Comparison of ENCODE assay signal across 9 cellular contexts in genomic region chr2:158179660-158180059, GRCh38.
DNase-seq lines count a peak whose midpoint lies in the region; ATAC-seq, FAIRE-seq and TF ChIP-seq lines count a peak whose summit lies in the region.
"Had no signal": no experiment of that assay in that cellular context is flagged by ENCODE, and none has a peak within 500 bp of the region (broad histone marks: within the 10 kb centered on the region; RNA-seq: fewer than 3 reads in every experiment).

No MANE protein-coding gene starts in this region.

- peaks cover 4% of the 10 kb centered on the region for H3K9me3 Mint-ChIP-seq in osteocyte (ENCODE audit: unreplicated experiment)

- H3K4me1 ChIP-seq in KMS-11 (ENCODE audit: low read depth, poor library complexity, severe bottlenecking) (no peaks in the 10 kb centered on the region), K562 (replicated peaks in 1 of 2; ENCODE audit: control insufficient read depth in 2 of 2, insufficient read depth in 2 of 2, low read length in 2 of 2) (no peaks in the 10 kb centered on the region)
- H3K4me1 ChIP-seq: pancreas had no signal

- H3K4me3 ChIP-seq in GM12865 (ENCODE audit: low read depth, low read length): no peak overlapping the region
- no peak overlapping the region for H3K4me3 ChIP-seq in KMS-11 (IDR thresholded peaks at IDR 0.05; ENCODE audit: insufficient read depth, low read depth, low read length)
- H3K4me3 ChIP-seq in K562: no peak overlapping the region
- H3K4me3 ChIP-seq: pancreas had no signal

- TF ChIP-seq RAD21 in K562 (CRISPR knock-in tag; conservative IDR thresholded peaks at IDR 0.05 in 1 of 2, IDR thresholded peaks at IDR 0.05 in 1 of 2): peak; percentile 60 to 84

- WGBS in K562 (ENCODE audit: insufficient coverage, low coverage, missing lambda C conversion rate): 42% methylated on average over 2 of the region's 2 CpGs

- no peak overlapping the region for H3K27ac ChIP-seq in KMS-11
- H3K27ac ChIP-seq in K562 (ENCODE audit: extremely low read depth, low read depth, low read length): no peak overlapping the region
- H3K27ac ChIP-seq: pancreas had no signal

- H3K9ac ChIP-seq in KMS-11: no peak overlapping the region
- no peak overlapping the region for H3K9ac ChIP-seq in K562 (ENCODE audit: insufficient read depth in 1 of 2, low read depth in 2 of 2, low read length in 2 of 2)

- H3K9me1 ChIP-seq in K562 (ENCODE audit: control insufficient read depth, insufficient read depth, low read length): no peaks in the 10 kb centered on the region

- intact Hi-C loops in K562 (cut with micrococcal nuclease): loop anchor here (1.0 to 10.0 kb wide), 4 partner anchors 145 to 566 kb away; no protein-coding TSS in a partner anchor

- H3K27me3 ChIP-seq in KMS-11 (ENCODE audit: insufficient read depth, low read depth): no peaks in the 10 kb centered on the region
- no peaks in the 10 kb centered on the region for H3K27me3 ChIP-seq in K562 (ENCODE audit: control insufficient read depth in 2 of 2, insufficient read depth in 2 of 2, low read length in 2 of 2)
- H3K27me3 ChIP-seq: pancreas had no signal

- no peak for FAIRE-seq in K562 (lab: Jason Lieb, UNC)
- FAIRE-seq: pancreas had no signal

- H4K20me1 ChIP-seq in KMS-11 (ENCODE audit: insufficient read depth): no peaks in the 10 kb centered on the region
- H4K20me1 ChIP-seq in K562 (replicated peaks; ENCODE audit: control insufficient read depth, insufficient read depth, low read length): no peaks in the 10 kb centered on the region

- peaks cover 44% of the 10 kb centered on the region for H3K4me1 Mint-ChIP-seq in osteocyte (ENCODE audit: unreplicated experiment)

- TF ChIP-seq CTCF in GM12865 (IDR thresholded peaks at IDR 0.05; ENCODE audit: insufficient read depth, low read depth, low read length, missing control alignments) (peak; percentile 27), KMS-11 (conservative IDR thresholded peaks at IDR 0.05; ENCODE audit: low read depth, low read length) (0 out of 2 replicates have a peak, but pooled peaks have one; percentile 47), K562 (IDR thresholded peaks at IDR 0.05 in 2 of 3, conservative IDR thresholded peaks at IDR 0.05 in 1 of 3; ENCODE audit: insufficient read depth in 2 of 3, low read depth in 1 of 3, low read length in 3 of 3) (peak; percentile 36 to 69 (median 56); a peak in 5 of 6 replicates), osteocyte (IDR thresholded peaks at IDR 0.05) (peak; percentile 74)

- no peaks in the 10 kb centered on the region for H3K27me3 Mint-ChIP-seq in osteocyte (ENCODE audit: unreplicated experiment)

- ATAC-seq in K562: peak; percentile 81

- no peaks in the 10 kb centered on the region for H3K36me3 Mint-ChIP-seq in osteocyte (ENCODE audit: unreplicated experiment)

- H3K4me3 Mint-ChIP-seq in osteocyte (ENCODE audit: unreplicated experiment): no peak overlapping the region

- POLR2A ChIA-PET in K562 (lab: Yijun Ruan, JAX): interaction anchor here (0.6 to 2.9 kb wide), 5 partner anchors 11 to 310 kb away, joined by 3 to 9 read pairs (median 4); no protein-coding TSS in a partner anchor

- BruUV-seq in K562 (replicated peaks; lab: Mats Ljungman, UMichigan): no TSS peak

- no peak for TF ChIP-seq EP300 in K562 (IDR thresholded peaks at IDR 0.05; ENCODE audit: low read length)

- H2AFZ ChIP-seq in KMS-11 (ENCODE audit: low read depth): no peak overlapping the region
- no peak overlapping the region for H2AFZ ChIP-seq in K562 (ENCODE audit: low read depth, low read length)

- no peak overlapping the region for H3K4me2 ChIP-seq in KMS-11
- no peak overlapping the region for H3K4me2 ChIP-seq in K562 (ENCODE audit: insufficient read depth, low read length)

- CTCF ChIA-PET in K562 (lab: Yijun Ruan, JAX; ENCODE audit: low intra/inter-chr PET ratio): interaction anchor here (1.0 kb wide), 1 partner anchor 566 kb away, joined by 3 read pairs; no protein-coding TSS in a partner anchor

- no peaks in the 10 kb centered on the region for H3K9me3 ChIP-seq in K562 (replicated peaks; ENCODE audit: control insufficient read depth, insufficient read depth, low read depth, low read length)
- H3K9me3 ChIP-seq: pancreas had no signal

- in situ Hi-C loops in K562 (cut with MboI): no loop called here

- TF ChIP-seq POLR2A in K562 (conservative IDR thresholded peaks at IDR 0.05): no peak

- H3K36me3 ChIP-seq in KMS-11 (ENCODE audit: insufficient read depth): no peaks in the 10 kb centered on the region
- no peaks in the 10 kb centered on the region for H3K36me3 ChIP-seq in K562 (ENCODE audit: control insufficient read depth, insufficient read depth, low read length)
- H3K36me3 ChIP-seq: pancreas had no signal

- no peaks in the 10 kb centered on the region for H3K79me2 ChIP-seq in KMS-11 (ENCODE audit: insufficient read depth, low read depth)
- H3K79me2 ChIP-seq in K562 (ENCODE audit: control insufficient read depth, insufficient read depth, low read length): no peaks in the 10 kb centered on the region

- DNase-seq in GM12865 (ENCODE audit: low read depth) (peak; percentile 33), K562 (ENCODE audit: extremely low read depth in 1 of 4, low spot score in 3 of 4) (peak in 1 of 4 experiments; percentile 39), osteocyte (ENCODE audit: extremely low spot score, unreplicated experiment) (no peak), NCI-H2196 (lab: John Stamatoyannopoulos, UW; ENCODE audit: unreplicated experiment) (no peak), NCI-H2029 treated with DMSO at 0.1 percent for 48 hours (lab: John Stamatoyannopoulos, UW) (no peak), T-helper 2 cell (no peak), hypothalamus (lab: John Stamatoyannopoulos, UW) (no peak)
- DNase-seq: pancreas had no signal

- no peak overlapping the region for H3K27ac Mint-ChIP-seq in osteocyte (ENCODE audit: unreplicated experiment)

TF ChIP-seq in K562, 482 proteins besides CTCF, POLR2A, EP300 and RAD21:
- TF ChIP-seq PPARD (CRISPR knock-in tag; IDR thresholded peaks at IDR 0.05): no peak
- TF ChIP-seq SMC3 (conservative IDR thresholded peaks at IDR 0.05; ENCODE audit: insufficient read depth, low read depth, low read length): 0 out of 2 replicates have a peak, but pooled peaks have one; percentile 33
- TF ChIP-seq FOSL1 (tag; conservative IDR thresholded peaks at IDR 0.05): no peak
- TF ChIP-seq, protein P1, sequence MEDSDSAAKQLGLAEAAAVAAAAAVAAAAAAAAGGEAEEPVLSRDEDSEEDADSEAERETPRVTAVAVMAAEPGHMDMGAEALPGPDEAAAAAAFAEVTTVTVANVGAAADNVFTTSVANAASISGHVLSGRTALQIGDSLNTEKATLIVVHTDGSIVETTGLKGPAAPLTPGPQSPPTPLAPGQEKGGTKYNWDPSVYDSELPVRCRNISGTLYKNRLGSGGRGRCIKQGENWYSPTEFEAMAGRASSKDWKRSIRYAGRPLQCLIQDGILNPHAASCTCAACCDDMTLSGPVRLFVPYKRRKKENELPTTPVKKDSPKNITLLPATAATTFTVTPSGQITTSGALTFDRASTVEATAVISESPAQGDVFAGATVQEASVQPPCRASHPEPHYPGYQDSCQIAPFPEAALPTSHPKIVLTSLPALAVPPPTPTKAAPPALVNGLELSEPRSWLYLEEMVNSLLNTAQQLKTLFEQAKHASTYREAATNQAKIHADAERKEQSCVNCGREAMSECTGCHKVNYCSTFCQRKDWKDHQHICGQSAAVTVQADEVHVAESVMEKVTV (CRISPR knock-in tag; IDR thresholded peaks at IDR 0.05): 0 out of 2 replicates have a peak, but pooled peaks have one; percentile 25
- TF ChIP-seq NRF1 (conservative IDR thresholded peaks at IDR 0.05 in 1 of 2, IDR thresholded peaks at IDR 0.05 in 1 of 2): no peak
- TF ChIP-seq CBFB (CRISPR knock-in tag; IDR thresholded peaks at IDR 0.05): no peak
- TF ChIP-seq CEBPG (CRISPR knock-in tag; IDR thresholded peaks at IDR 0.05): no peak
- TF ChIP-seq CEBPG (tag; conservative IDR thresholded peaks at IDR 0.05 in 1 of 2, IDR thresholded peaks at IDR 0.05 in 1 of 2): peak; percentile 57 to 67
- TF ChIP-seq CEBPB (tag; IDR thresholded peaks at IDR 0.05): peak; percentile 43; the same call in 1 of the 2 replicates
- TF ChIP-seq CC2D1A (IDR thresholded peaks at IDR 0.05): 0 out of 2 replicates have a peak, but pooled peaks have one; percentile 22
- TF ChIP-seq ZBTB7A (IDR thresholded peaks at IDR 0.05; ENCODE audit: borderline replicate concordance, control insufficient read depth, low read depth, low read length): no peak
